27 cellular contexts compared by ENCODE assay signal in the genomic region with DNA sequence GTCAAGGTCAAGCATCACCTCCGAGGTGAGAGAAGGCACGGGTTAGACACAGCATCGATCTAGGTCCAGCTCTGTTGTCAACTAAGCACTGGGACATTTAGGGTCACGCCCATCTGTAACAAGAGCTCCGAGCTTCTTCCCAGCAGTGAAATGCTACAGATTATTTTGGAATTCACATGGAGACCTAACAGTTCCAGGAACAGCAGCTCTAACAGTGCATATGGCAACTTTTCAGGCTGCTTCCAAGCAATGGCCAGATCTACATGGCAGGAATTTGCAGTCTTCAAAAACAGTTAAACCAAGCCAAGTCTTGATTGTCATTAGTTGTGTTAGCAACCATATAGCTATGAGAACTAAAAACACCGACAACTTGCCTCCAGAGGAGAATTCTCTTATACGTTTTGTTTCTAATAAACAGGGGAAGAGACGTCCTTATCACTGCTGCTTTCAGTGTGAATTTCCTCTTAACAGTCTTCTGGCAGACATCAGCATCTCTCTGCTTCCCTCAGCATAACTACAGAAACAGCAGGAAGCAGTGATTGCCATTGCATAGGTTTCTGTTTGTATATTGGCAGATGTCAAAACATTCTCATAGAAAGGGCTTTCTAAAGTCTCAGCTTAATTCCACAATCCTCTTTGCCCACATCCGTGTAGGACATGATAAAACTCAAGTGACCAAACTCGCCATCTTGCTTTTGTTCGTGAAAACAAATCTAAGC.
DNase-seq lines count a peak whose midpoint lies in the region; TF ChIP-seq lines count a peak whose summit lies in the region.
"Had no signal": no experiment of that assay in that cellular context is flagged by ENCODE, and none has a peak within 500 bp of the region (broad histone marks: within the 10 kb centered on the region; RNA-seq: fewer than 3 reads in every experiment).

No MANE protein-coding gene starts in this region.

- H3K9me3 Mint-ChIP-seq in brain (peaks cover 0 to 2% (median 0%) of the 10 kb centered on the region in 5 experiments), osteocyte (ENCODE audit: unreplicated experiment) (no peaks in the 10 kb centered on the region)
- H3K9me3 Mint-ChIP-seq: effector memory CD8-positive, alpha-beta T cell; T-helper 2 cell treated with Interferon-gamma antibody and Interleukin-4, amounts not matched to agents 5 μg/mL and 100 μg/mL, for 36 hours had no signal

- no peaks in the 10 kb centered on the region for H3K36me3 ChIP-seq in left ventricle myocardium inferior
- H3K36me3 ChIP-seq: pancreas had no signal

- H3K4me3 ChIP-seq in left ventricle myocardium inferior = no peak overlapping the region
- H3K4me3 ChIP-seq: coronary artery, pancreas had no signal

- H3K9me3 ChIP-seq in left ventricle myocardium inferior (replicated peaks) = no peaks in the 10 kb centered on the region
- H3K9me3 ChIP-seq: pancreas had no signal

- H3K36me3 Mint-ChIP-seq in brain (no peaks in the 10 kb centered on the region), osteocyte (ENCODE audit: unreplicated experiment) (peaks cover 2% of the 10 kb centered on the region)
- H3K36me3 Mint-ChIP-seq: natural killer cell treated with Interleukin-12 subunit alpha and Interleukin-12 subunit beta and Interleukin-15 and Interleukin-18, amount 100 ng/mL, for 72 hours had no signal

- no peaks in the 10 kb centered on the region for H3K27me3 Mint-ChIP-seq in brain
- H3K27me3 Mint-ChIP-seq in osteocyte (ENCODE audit: unreplicated experiment) = no peaks in the 10 kb centered on the region

- H3K4me1 Mint-ChIP-seq in brain (peaks cover 43% of the 10 kb centered on the region), osteocyte (ENCODE audit: unreplicated experiment) (peaks cover 55% of the 10 kb centered on the region)

- peak overlapping the region in 1 of 5 experiments; percentile 17 for H3K4me3 Mint-ChIP-seq in brain
- no peak overlapping the region for H3K4me3 Mint-ChIP-seq in osteocyte (ENCODE audit: unreplicated experiment)
- H3K4me3 Mint-ChIP-seq: effector memory CD8-positive, alpha-beta T cell; natural killer cell treated with Interleukin-12 subunit alpha and Interleukin-12 subunit beta and Interleukin-15 and Interleukin-18, amount 100 ng/mL, for 72 hours; T-helper 2 cell treated with Interferon-gamma antibody and Interleukin-4, amounts not matched to agents 5 μg/mL and 100 μg/mL, for 36 hours had no signal

- H3K27ac Mint-ChIP-seq in brain (peak overlapping the region in 3 of 5 experiments; percentile 31 to 87 (median 75)), osteocyte (ENCODE audit: unreplicated experiment) (peak overlapping the region; percentile 75)
- H3K27ac Mint-ChIP-seq: effector memory CD8-positive, alpha-beta T cell; natural killer cell treated with Interleukin-12 subunit alpha and Interleukin-12 subunit beta and Interleukin-15 and Interleukin-18, amount 100 ng/mL, for 72 hours; T-helper 2 cell treated with Interferon-gamma antibody and Interleukin-4, amounts not matched to agents 5 μg/mL and 100 μg/mL, for 36 hours had no signal

- peaks cover 14% of the 10 kb centered on the region for H3K4me1 ChIP-seq in left ventricle myocardium inferior
- H3K4me1 ChIP-seq: pancreas had no signal

- peaks cover 15% of the 10 kb centered on the region for H3K27me3 ChIP-seq in left ventricle myocardium inferior (ENCODE audit: low read depth)
- H3K27me3 ChIP-seq: pancreas had no signal

- intact Hi-C loops in left ventricle myocardium inferior (cut with micrococcal nuclease) = no loop called here

- peak overlapping the region; percentile 21 for H3K27ac ChIP-seq in left ventricle myocardium inferior (replicated peaks)
- H3K27ac ChIP-seq: C4-2B, HL-60, pancreas had no signal

- TF ChIP-seq CTCF in brain (conservative IDR thresholded peaks at IDR 0.05) = no peak
- no peak for TF ChIP-seq CTCF in left ventricle myocardium inferior (IDR thresholded peaks at IDR 0.05; ENCODE audit: borderline replicate concordance)
- TF ChIP-seq CTCF in osteocyte (IDR thresholded peaks at IDR 0.05) = no peak

- DNase-seq in GM03348 (ENCODE audit: low spot score) = peak; percentile 41
- DNase-seq in left ventricle myocardium inferior = no peak
- DNase-seq in osteocyte (ENCODE audit: extremely low spot score, unreplicated experiment) = no peak
- DNase-seq in activated CD4-positive, alpha-beta T cell treated with anti-CD3 and anti-CD28 coated beads for 48 hours = no peak
- DNase-seq in NK-92 (lab: John Stamatoyannopoulos, UW; ENCODE audit: unreplicated experiment) = no peak
- no peak for DNase-seq in GF-D8 (lab: John Stamatoyannopoulos, UW)
- no peak for DNase-seq in NK-92 treated with Interleukin-12 subunit alpha and Interleukin-12 subunit beta, amount 100 ng/mL, for 24 hours (lab: John Stamatoyannopoulos, UW)
- DNase-seq: activated CD4-positive, alpha-beta T cell treated with anti-CD3 and anti-CD28 coated beads for 4 hours; activated effector memory CD4-positive, alpha-beta T cell treated with anti-CD3 and anti-CD28 coated beads, Interleukin-2, amount 50 U/mL, for 16 hours; activated T-cell treated with anti-CD3 and anti-CD28 coated beads, Interleukin-2, amount 50 U/mL, for 1 hour; Calu3; DMS79 treated with DMSO at 0.1 percent for 48 hours; effector memory CD8-positive, alpha-beta T cell; GOT3; Karpas-422; MV-4-11; NCI-H1694; NCI-H446 treated with DMSO at 0.1 percent for 48 hours; pancreas; stimulated activated CD4-positive, alpha-beta T cell treated with anti-CD3 and anti-CD28 coated beads, Interleukin-15, amount 100 ng/mL, for 24 hours; stimulated activated naive CD4-positive, alpha-beta T cell treated with Interleukin-2 at 50 U/mL for 16 hours had no signal
